ENCODE assay signal across 1 cellular context in the genomic region with DNA sequence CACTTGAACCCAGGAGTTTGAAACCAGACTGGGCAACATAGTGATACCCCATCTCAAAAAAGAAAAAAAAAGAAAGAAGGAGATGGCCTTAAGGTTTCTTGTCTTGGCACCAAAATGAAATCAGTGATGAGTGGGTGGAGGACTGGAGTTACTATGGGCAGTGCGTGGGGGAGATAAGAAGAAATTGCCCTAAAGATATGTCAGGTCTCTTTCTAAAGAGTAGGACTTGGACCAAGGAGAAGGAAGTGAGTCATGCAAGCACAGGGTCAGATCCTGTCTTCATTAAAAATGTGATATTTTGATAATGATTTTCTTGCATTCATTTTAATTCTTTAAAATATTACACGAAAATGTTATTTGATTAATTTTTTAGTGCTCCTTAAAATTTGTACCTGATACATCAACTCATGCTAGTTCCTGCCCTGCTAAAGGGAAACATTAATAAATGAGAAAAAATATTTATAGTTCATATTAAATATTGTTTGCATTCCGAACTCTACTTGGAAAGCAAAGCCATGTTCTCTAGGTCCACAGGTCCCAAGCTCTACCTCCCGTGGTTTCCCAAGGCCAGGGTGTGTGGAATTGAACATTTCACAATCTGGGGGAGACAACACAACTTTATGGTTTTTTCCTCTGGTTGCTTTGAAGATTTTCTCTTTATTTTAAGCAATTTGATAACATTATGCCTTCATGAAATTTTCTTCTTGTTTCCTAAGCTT.
TF ChIP-seq lines count a peak whose summit lies in the region.

No MANE protein-coding gene starts in this region.

TF ChIP-seq in WTC11, 78 proteins besides CTCF, POLR2A, EP300 and RAD21 (continued from another document):
- TF ChIP-seq, protein P1, sequence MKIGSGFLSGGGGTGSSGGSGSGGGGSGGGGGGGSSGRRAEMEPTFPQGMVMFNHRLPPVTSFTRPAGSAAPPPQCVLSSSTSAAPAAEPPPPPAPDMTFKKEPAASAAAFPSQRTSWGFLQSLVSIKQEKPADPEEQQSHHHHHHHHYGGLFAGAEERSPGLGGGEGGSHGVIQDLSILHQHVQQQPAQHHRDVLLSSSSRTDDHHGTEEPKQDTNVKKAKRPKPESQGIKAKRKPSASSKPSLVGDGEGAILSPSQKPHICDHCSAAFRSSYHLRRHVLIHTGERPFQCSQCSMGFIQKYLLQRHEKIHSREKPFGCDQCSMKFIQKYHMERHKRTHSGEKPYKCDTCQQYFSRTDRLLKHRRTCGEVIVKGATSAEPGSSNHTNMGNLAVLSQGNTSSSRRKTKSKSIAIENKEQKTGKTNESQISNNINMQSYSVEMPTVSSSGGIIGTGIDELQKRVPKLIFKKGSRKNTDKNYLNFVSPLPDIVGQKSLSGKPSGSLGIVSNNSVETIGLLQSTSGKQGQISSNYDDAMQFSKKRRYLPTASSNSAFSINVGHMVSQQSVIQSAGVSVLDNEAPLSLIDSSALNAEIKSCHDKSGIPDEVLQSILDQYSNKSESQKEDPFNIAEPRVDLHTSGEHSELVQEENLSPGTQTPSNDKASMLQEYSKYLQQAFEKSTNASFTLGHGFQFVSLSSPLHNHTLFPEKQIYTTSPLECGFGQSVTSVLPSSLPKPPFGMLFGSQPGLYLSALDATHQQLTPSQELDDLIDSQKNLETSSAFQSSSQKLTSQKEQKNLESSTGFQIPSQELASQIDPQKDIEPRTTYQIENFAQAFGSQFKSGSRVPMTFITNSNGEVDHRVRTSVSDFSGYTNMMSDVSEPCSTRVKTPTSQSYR (CRISPR knock-in tag; IDR thresholded peaks at IDR 0.05), result no peak
